8 cellular contexts compared by ENCODE assay signal in genomic region chrX:39855748-39856129, GRCh38.
A peak's percentile ranks its signal among the peaks of the same experiment; 100 is the strongest.
DNase-seq lines count a peak whose midpoint lies in the region; ATAC-seq, FAIRE-seq and TF ChIP-seq lines count a peak whose summit lies in the region.

No MANE protein-coding gene starts in this region.

- H3K9me3 ChIP-seq in esophagus muscularis mucosa, result no peaks in the 10 kb centered on the region

- POLR2A ChIA-PET in activated CD4-positive, alpha-beta T cell treated with anti-CD3 and anti-CD28 coated beads for 36 hours (lab: Charles Lee), result interaction anchor here (0.6 to 1.7 kb wide), 3 partner anchors 28 to 48 kb away, joined by 3 to 6 read pairs (median 5); no protein-coding TSS in a partner anchor

- ATAC-seq in HG02870 (IDR thresholded peaks at IDR 0.05; ENCODE audit: unreplicated experiment), result peak; percentile 38
- peak; percentile 41 for ATAC-seq in activated CD4-positive, alpha-beta T cell treated with anti-CD3 and anti-CD28 coated beads for 36 hours

- no peaks in the 10 kb centered on the region for H3K9me3 Mint-ChIP-seq in activated CD4-positive, alpha-beta T cell treated with anti-CD3 and anti-CD28 coated beads for 36 hours (ENCODE audit: low read depth)

- H3K27me3 Mint-ChIP-seq in activated CD4-positive, alpha-beta T cell treated with anti-CD3 and anti-CD28 coated beads for 36 hours, result no peaks in the 10 kb centered on the region

- no peak overlapping the region for H3K4me3 ChIP-seq in esophagus muscularis mucosa

- intact Hi-C loops in activated CD4-positive, alpha-beta T cell treated with anti-CD3 and anti-CD28 coated beads for 36 hours (cut with DNase I, micrococcal nuclease), result loop anchor here (1.0 to 10.0 kb wide), 18 partner anchors 15 to 1048 kb away; partner anchors contain the start of gene BCOR (in 2 of the 2)
- intact Hi-C loops in esophagus muscularis mucosa (cut with DNase I), result no loop called here

- FAIRE-seq in GM18507 (lab: Jason Lieb, UNC), result peak; percentile 99

- peak overlapping the region; percentile 98 for H3K27ac Mint-ChIP-seq in activated CD4-positive, alpha-beta T cell treated with anti-CD3 and anti-CD28 coated beads for 36 hours

- no peak overlapping the region for H3K27ac ChIP-seq in esophagus muscularis mucosa (replicated peaks in 1 of 4)

- H3K4me3 Mint-ChIP-seq in activated CD4-positive, alpha-beta T cell treated with anti-CD3 and anti-CD28 coated beads for 36 hours, result peak overlapping the region; percentile 80

- H3K36me3 ChIP-seq in esophagus muscularis mucosa, result no peaks in the 10 kb centered on the region

- CTCF ChIA-PET in activated CD4-positive, alpha-beta T cell treated with anti-CD3 and anti-CD28 coated beads for 36 hours (lab: Charles Lee), result interaction anchor here (0.7 to 1.5 kb wide), 4 partner anchors 15 to 128 kb away, joined by 3 to 7 read pairs (median 4); no protein-coding TSS in a partner anchor

- peaks cover 9% of the 10 kb centered on the region for H3K36me3 Mint-ChIP-seq in activated CD4-positive, alpha-beta T cell treated with anti-CD3 and anti-CD28 coated beads for 36 hours (ENCODE audit: low read depth)

- no peak for TF ChIP-seq CTCF in esophagus muscularis mucosa (IDR thresholded peaks at IDR 0.05)

- no peaks in the 10 kb centered on the region for H3K27me3 ChIP-seq in esophagus muscularis mucosa

- H3K4me1 ChIP-seq in esophagus muscularis mucosa, result peaks cover 0 to 12% (median 9%) of the 10 kb centered on the region in 4 donors

- DNase-seq in GM18507 (ENCODE audit: extremely low spot score, insufficient read length, low read depth), result no peak
- DNase-seq in NCI-H1694 treated with DMSO at 0.1 percent for 48 hours (lab: John Stamatoyannopoulos, UW), result peak; percentile 80
- DNase-seq in activated CD4-positive, alpha-beta T cell treated with anti-CD3 and anti-CD28 coated beads for 36 hours, result peak; percentile 88
- peak; percentile 23 for DNase-seq in effector CD8-positive, alpha-beta T cell (lab: John Stamatoyannopoulos, UW)
- DNase-seq in stimulated activated CD4-positive, alpha-beta T cell treated with anti-CD3 and anti-CD28 coated beads, Interleukin-1b, Interleukin-23, amount 100 ng/mL, for 48 hours, result peak; percentile 83
- no peak for DNase-seq in globus pallidus (ENCODE audit: low spot score)
- no peak for DNase-seq in esophagus muscularis mucosa (ENCODE audit: extremely low spot score)

- 52% methylated on average over 10 of the region's 10 CpGs for WGBS in esophagus muscularis mucosa

- no peak for TF ChIP-seq EP300 in esophagus muscularis mucosa (IDR thresholded peaks at IDR 0.05)

- TF ChIP-seq POLR2A in esophagus muscularis mucosa (IDR thresholded peaks at IDR 0.05; ENCODE audit: low read depth), result no peak

- H3K4me1 Mint-ChIP-seq in activated CD4-positive, alpha-beta T cell treated with anti-CD3 and anti-CD28 coated beads for 36 hours, result peaks cover 77% of the 10 kb centered on the region

Comparison
In these comparisons a context has a peak if more than half of its experiments do, and no peak if none do; other contexts are left out.
1. DNase-seq: peak in NCI-H1694 treated with DMSO at 0.1 percent for 48 hours (single experiment), activated CD4-positive, alpha-beta T cell treated with anti-CD3 and anti-CD28 coated beads for 36 hours (single experiment), effector CD8-positive, alpha-beta T cell (single experiment) and stimulated activated CD4-positive, alpha-beta T cell treated with anti-CD3 and anti-CD28 coated beads, Interleukin-1b, Interleukin-23, amount 100 ng/mL, for 48 hours (single experiment); none in GM18507 (single experiment), globus pallidus (single experiment) and esophagus muscularis mucosa (single experiment).